Comparison of ENCODE assay signal across 9 cellular contexts in genomic region chr5:150138551-150139265, GRCh38. TPM values are rescaled to one million over a fixed set of nuclear protein-coding genes. Genes with fewer than 3 reads are reported as not detected.
DNase-seq lines count a peak whose midpoint lies in the region; ATAC-seq, FAIRE-seq and TF ChIP-seq lines count a peak whose summit lies in the region.
"Had no signal": no experiment of that assay in that cellular context is flagged by ENCODE, and none has a peak within 500 bp of the region (broad histone marks: within the 10 kb centered on the region; RNA-seq: fewer than 3 reads in every experiment).

No MANE protein-coding gene starts in this region.

- H3K27ac ChIP-seq in lung (ENCODE audit: low read depth in 1 of 2, low read length in 1 of 2) (peak overlapping the region in 1 of 2 donors; percentile 80), testis (peak overlapping the region; percentile 74 to 86)

- H3K4me3 ChIP-seq in lung = no peak overlapping the region
- H3K4me3 ChIP-seq in testis = no peak overlapping the region

- H3K27me3 ChIP-seq in lung (ENCODE audit: control insufficient read depth, insufficient read depth) (no peaks in the 10 kb centered on the region), testis (no peaks in the 10 kb centered on the region)

- no peak for TF ChIP-seq CTCF in lung (IDR thresholded peaks at IDR 0.05; ENCODE audit: control extremely low read depth, extremely low read depth)
- no peak for TF ChIP-seq CTCF in testis (IDR thresholded peaks at IDR 0.05)

- intact Hi-C loops in testis (cut with DNase I; ENCODE audit: low total_unique reads) = no loop called here

- H3K4me1 ChIP-seq in lung (ENCODE audit: control insufficient read depth in 2 of 2, insufficient read depth in 2 of 2, low read length in 2 of 2) = peaks cover 5 to 11% of the 10 kb centered on the region in 2 donors
- H3K4me1 ChIP-seq in testis = peaks cover 62% of the 10 kb centered on the region

- no peak for FAIRE-seq in frontal cortex (lab: Jason Lieb, UNC)

- DNase-seq in HuH-7.5 (ENCODE audit: low spot score) (peak; percentile 41), dermis blood vessel endothelial cell (peak; percentile 53), lung (ENCODE audit: low spot score) (peak; percentile 41), testis (peak; percentile 72), frontal cortex (ENCODE audit: low spot score in 2 of 2) (no peak)
- no peak for DNase-seq in activated CD4-positive, alpha-beta T cell treated with anti-CD3 and anti-CD28 coated beads for 1 hour
- DNase-seq: NCI-H748 treated with DMSO at 0.1 percent for 48 hours had no signal

- TF ChIP-seq POLR2A in testis (IDR thresholded peaks at IDR 0.05) = no peak

- H3K36me3 ChIP-seq in lung (ENCODE audit: control insufficient read depth in 2 of 2, insufficient read depth in 2 of 2, low read length in 2 of 2) = no peaks in the 10 kb centered on the region
- H3K36me3 ChIP-seq in testis (ENCODE audit: low read depth, missing control alignments) = no peaks in the 10 kb centered on the region

- WGBS in lung, 2 donors = 46 to 56% methylated on average over 10 of the region's 10 CpGs
- 23 to 43% methylated on average over 7 to 10 of the region's 10 CpGs for WGBS in testis, 2 donors

- ATAC-seq in lung (ENCODE audit: insufficient read depth, low FRiP score) (no peak), HG02885 (IDR thresholded peaks at IDR 0.05; ENCODE audit: poor library complexity, unreplicated experiment) (no peak), GM19328 (IDR thresholded peaks at IDR 0.05; ENCODE audit: unreplicated experiment) (no peak)

- H3K9me3 ChIP-seq in lung (ENCODE audit: control insufficient read depth in 2 of 2, insufficient read depth in 1 of 2, low read length in 1 of 2) = no peaks in the 10 kb centered on the region
- H3K9me3 ChIP-seq in testis = no peaks in the 10 kb centered on the region

RNA-seq across cellular contexts. Expression of gene PDGFRB, which starts 16.9 kb away (rescaled TPM):
- 9.9 and 17.0 TPM in 2 replicates for total RNA-seq in dermis blood vessel endothelial cell
- 100 to 1,000 TPM; 110 to 215 TPM for total RNA-seq in lung
- 10 to 100 TPM; 33.6 to 46.5 TPM for polyA plus RNA-seq in lung
- 10 to 100 TPM; 71.2 to 87.0 TPM for total RNA-seq in testis
- polyA plus RNA-seq in testis (ENCODE audit: insufficient read depth, low read depth, low replicate concordance) = 61.6 TPM
- 12.2 TPM for total RNA-seq in frontal cortex

RNA-seq across cellular contexts. Expression of gene CDX1, which starts 27.9 kb away (rescaled TPM):
- total RNA-seq in dermis blood vessel endothelial cell (not detected in 2 replicates), lung (under 1 TPM; 0.25 to 0.43 TPM), testis (1 to 10 TPM; 3.4 to 5.2 TPM), frontal cortex (not detected)
- polyA plus RNA-seq in lung (under 1 TPM; 0.09 to 0.28 TPM), testis (ENCODE audit: insufficient read depth, low read depth, low replicate concordance) (3.4 TPM)

RNA-seq across cellular contexts. Expression of gene SLC6A7, which starts 51.2 kb away (rescaled TPM):
- total RNA-seq in dermis blood vessel endothelial cell (not detected in 2 replicates), lung (under 1 TPM in 1 of 2 donors, not detected in 1; 0.06 TPM), testis (under 1 TPM in 1 of 2 donors, not detected in 1; 0.12 TPM), frontal cortex (2.9 TPM)
- polyA plus RNA-seq in lung (under 1 TPM; 0.02 to 0.03 TPM), testis (ENCODE audit: insufficient read depth, low read depth, low replicate concordance) (not detected)

RNA-seq across cellular contexts. Expression of gene CSF1R, which starts 52.4 kb away (rescaled TPM):
- total RNA-seq in dermis blood vessel endothelial cell (not detected in 2 replicates), lung (10 to 100 TPM; 29.1 to 52.3 TPM), testis (10 to 100 TPM in 1 of 2 donors, 1 to 10 TPM in 1; 4.3 to 15.7 TPM), frontal cortex (5.3 TPM)
- polyA plus RNA-seq in lung (10 to 100 TPM; 13.0 to 65.0 TPM), testis (ENCODE audit: insufficient read depth, low read depth, low replicate concordance) (25.4 TPM)

Comparison
In these comparisons a context has a peak if more than half of its experiments do, and no peak if none do; other contexts are left out.
1. DNase-seq: peak in HuH-7.5 (single experiment), dermis blood vessel endothelial cell (single experiment), lung (single experiment) and testis (single experiment); none in activated CD4-positive, alpha-beta T cell treated with anti-CD3 and anti-CD28 coated beads for 1 hour (single experiment) and frontal cortex (0 of 2).